ENCODE assay signal across 25 cellular contexts in the genomic region with DNA sequence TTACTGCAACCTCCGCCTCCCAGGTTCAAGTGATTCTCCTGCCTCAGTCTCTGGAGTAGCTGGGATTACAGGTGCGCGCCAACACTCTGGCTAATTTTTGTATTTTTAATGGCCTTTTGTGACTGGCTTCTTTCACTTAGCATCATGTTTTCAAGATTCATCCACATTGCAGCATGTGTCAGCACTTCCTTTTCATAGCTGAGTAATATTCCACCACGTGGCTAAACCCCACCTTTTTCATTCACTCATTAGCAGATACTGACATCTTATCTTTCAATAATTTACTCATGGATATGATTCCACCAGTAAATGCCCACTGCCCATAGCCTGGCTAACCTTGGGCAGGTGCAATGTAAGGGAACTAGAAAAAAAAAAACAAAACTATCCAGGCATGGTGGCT. TPM values are rescaled to one million over a fixed set of nuclear protein-coding genes. Genes with fewer than 3 reads are reported as not detected.
DNase-seq lines count a peak whose midpoint lies in the region; ATAC-seq, FAIRE-seq and TF ChIP-seq lines count a peak whose summit lies in the region.
"Had no signal": no experiment of that assay in that cellular context is flagged by ENCODE, and none has a peak within 500 bp of the region (broad histone marks: within the 10 kb centered on the region; RNA-seq: fewer than 3 reads in every experiment).

No MANE protein-coding gene starts in this region.

- no peak overlapping the region for H2AFZ ChIP-seq in HepG2 (ENCODE audit: low read length)
- H2AFZ ChIP-seq: GM23338 had no signal

- no peaks in the 10 kb centered on the region for H3K36me3 ChIP-seq in HepG2 (replicated peaks in 1 of 2; ENCODE audit: control insufficient read depth in 1 of 2, insufficient read depth in 2 of 2, low read length in 2 of 2)
- no peaks in the 10 kb centered on the region for H3K36me3 ChIP-seq in right lobe of liver
- no peaks in the 10 kb centered on the region for H3K36me3 ChIP-seq in Caco-2 (ENCODE audit: control insufficient read depth, insufficient read depth, low read length)
- peaks cover 100% of the 10 kb centered on the region for H3K36me3 ChIP-seq in neutrophil
- H3K36me3 ChIP-seq: BE2C had no signal

- H3K79me2 ChIP-seq in HepG2 (ENCODE audit: insufficient read depth, low read length) = no peaks in the 10 kb centered on the region

- no peaks in the 10 kb centered on the region for H3K36me3 Mint-ChIP-seq in Caco-2 (ENCODE audit: insufficient read depth, unreplicated experiment)
- H3K36me3 Mint-ChIP-seq in activated T-helper 17 cell treated with anti-CD3 and anti-CD28 coated beads, Interleukin-2, amount 50 U/mL, for 72 hours (ENCODE audit: low read depth) = no peaks in the 10 kb centered on the region
- H3K36me3 Mint-ChIP-seq: CD4-positive, alpha-beta memory T cell had no signal

- no peaks in the 10 kb centered on the region for H4K20me1 ChIP-seq in HepG2 (ENCODE audit: insufficient read depth, low read length)
- H4K20me1 ChIP-seq: BLaER1 treated with 17β-estradiol and CSF1 and Interleukin-3, amounts not matched to agents 10 nM and 100 nM had no signal

- CTCF ChIA-PET in HepG2 (lab: Yijun Ruan, JAX; ENCODE audit: low intra/inter-chr PET ratio, low total read pairs) (no interaction called here), Caco-2 (lab: Charles Lee) (interaction anchor here (2.4 kb wide), 1 partner anchor 32 kb away, joined by 10 read pairs; a partner anchor contains a TSS)

- no peak overlapping the region for H3K4me3 ChIP-seq in HepG2 (replicated peaks in 1 of 3; ENCODE audit: insufficient read depth in 1 of 3, low read depth in 2 of 3, low read length in 3 of 3)
- H3K4me3 ChIP-seq in right lobe of liver = no peak overlapping the region
- no peak overlapping the region for H3K4me3 ChIP-seq in Caco-2 (ENCODE audit: low read depth, low read length)
- peak overlapping the region; percentile 84 to 96 for H3K4me3 ChIP-seq in neutrophil (ENCODE audit: low read depth in 1 of 2, low read length in 1 of 2)
- H3K4me3 ChIP-seq: GM23338 had no signal

- peaks cover 0 to 2% of the 10 kb centered on the region in 2 experiments; a peak in 1 of 5 replicates for H3K27me3 ChIP-seq in HepG2 (ENCODE audit: control insufficient read depth in 1 of 2, insufficient read depth in 2 of 2, low read length in 2 of 2)
- no peaks in the 10 kb centered on the region for H3K27me3 ChIP-seq in right lobe of liver
- no peaks in the 10 kb centered on the region for H3K27me3 ChIP-seq in Caco-2 (replicated peaks; ENCODE audit: control insufficient read depth, insufficient read depth, low read length)
- H3K27me3 ChIP-seq in neutrophil = no peaks in the 10 kb centered on the region

- no peak for FAIRE-seq in HepG2 (lab: Jason Lieb, UNC)
- FAIRE-seq: A204.1, D721Med, GM12891, GM18507 had no signal

- POLR2A ChIA-PET in HepG2 (lab: Yijun Ruan, JAX) (no interaction called here), Caco-2 (lab: Charles Lee) (no interaction called here)

- BruUV-seq in HepG2 (replicated peaks; lab: Mats Ljungman, UMichigan) (no TSS peak), Caco-2 (replicated peaks; lab: Mats Ljungman, UMichigan) (no TSS peak)

- no peaks in the 10 kb centered on the region for H3K9me3 ChIP-seq in HepG2 (ENCODE audit: low read length)
- H3K9me3 ChIP-seq in right lobe of liver = no peaks in the 10 kb centered on the region
- H3K9me3 ChIP-seq in Caco-2 = peaks cover 8% of the 10 kb centered on the region; the same call in 1 of the 2 replicates
- peaks cover 12% of the 10 kb centered on the region for H3K9me3 ChIP-seq in neutrophil
- H3K9me3 ChIP-seq: BE2C had no signal

- WGBS in HepG2 (ENCODE audit: low lambda C conversion rate) = 81% methylated on average over 4 of the region's 4 CpGs
- 75% methylated on average over 4 of the region's 4 CpGs for WGBS in right lobe of liver (ENCODE audit: insufficient coverage, low coverage, low lambda C conversion rate, missing lambda C conversion rate)

- no peak overlapping the region for H3K4me2 ChIP-seq in HepG2 (ENCODE audit: low read depth, low read length)
- H3K4me2 ChIP-seq: GM23338 had no signal

- no peak for TF ChIP-seq POLR2A in HepG2 (IDR thresholded peaks at IDR 0.05; ENCODE audit: insufficient read depth in 1 of 2, low read depth in 2 of 2, low read length in 2 of 2)
- TF ChIP-seq POLR2A in right lobe of liver (IDR thresholded peaks at IDR 0.05) = no peak

- peaks cover 23% of the 10 kb centered on the region for H3K4me1 Mint-ChIP-seq in Caco-2 (ENCODE audit: low read depth, unreplicated experiment)
- H3K4me1 Mint-ChIP-seq in activated T-helper 17 cell treated with anti-CD3 and anti-CD28 coated beads, Interleukin-2, amount 50 U/mL, for 72 hours = peaks cover 13% of the 10 kb centered on the region
- H3K4me1 Mint-ChIP-seq: GM23338 had no signal

- in situ Hi-C loops in HepG2 (cut with HindIII; ENCODE audit: extremely low pct_ligation_motif_present, low pct_unique_long_range_greater_than_20kb) = no loop called here

- H3K9ac ChIP-seq in HepG2 (ENCODE audit: insufficient read depth, low read depth, low read length) = no peak overlapping the region

- no peak for ATAC-seq in HepG2
- ATAC-seq in right lobe of liver = no peak
- ATAC-seq in activated T-helper 17 cell treated with anti-CD3 and anti-CD28 coated beads, Interleukin-2, amount 50 U/mL, for 72 hours (replicated peaks) = no peak
- ATAC-seq in HG03025 (IDR thresholded peaks at IDR 0.05; ENCODE audit: low FRiP score, unreplicated experiment) = no peak
- ATAC-seq: GM23338 had no signal

- H3K27ac ChIP-seq in HepG2 (ENCODE audit: extremely low read length, insufficient read depth, low read length) = no peak overlapping the region
- no peak overlapping the region for H3K27ac ChIP-seq in right lobe of liver
- peak overlapping the region; percentile 100 for H3K27ac ChIP-seq in neutrophil
- H3K27ac ChIP-seq: 22Rv1 had no signal

- peak overlapping the region; percentile 92 for H3K27ac Mint-ChIP-seq in Caco-2 (ENCODE audit: unreplicated experiment)
- H3K27ac Mint-ChIP-seq in activated T-helper 17 cell treated with anti-CD3 and anti-CD28 coated beads, Interleukin-2, amount 50 U/mL, for 72 hours = peak overlapping the region; percentile 31
- H3K27ac Mint-ChIP-seq: CD4-positive, alpha-beta memory T cell; GM23338; H9 had no signal

- H3K9me3 Mint-ChIP-seq in Caco-2 (ENCODE audit: unreplicated experiment) = peaks cover 9% of the 10 kb centered on the region
- H3K9me3 Mint-ChIP-seq in activated T-helper 17 cell treated with anti-CD3 and anti-CD28 coated beads, Interleukin-2, amount 50 U/mL, for 72 hours = no peaks in the 10 kb centered on the region
- H3K9me3 Mint-ChIP-seq: H9 had no signal

- H3K4me3 Mint-ChIP-seq in Caco-2 (ENCODE audit: unreplicated experiment) = no peak overlapping the region
- H3K4me3 Mint-ChIP-seq in activated T-helper 17 cell treated with anti-CD3 and anti-CD28 coated beads, Interleukin-2, amount 50 U/mL, for 72 hours = no peak overlapping the region
- H3K4me3 Mint-ChIP-seq: CD4-positive, alpha-beta memory T cell; GM23338; H9 had no signal

- no peak for DNase-seq in HepG2 (ENCODE audit: low spot score)
- no peak for DNase-seq in right lobe of liver
- no peak for DNase-seq in Caco-2
- DNase-seq in GF-D8 (lab: John Stamatoyannopoulos, UW) = no peak
- no peak for DNase-seq in HCEC 1CT
- DNase-seq: ACHN; AML-193; BE2C; CD4-positive, alpha-beta memory T cell; COR-L47; DMS 273 treated with DMSO at 0.1 percent for 48 hours; DMS79; EL; GDM1; H9 had no signal

- H3K4me1 ChIP-seq in HepG2 (ENCODE audit: insufficient read depth, low read length) (peaks cover 57% of the 10 kb centered on the region), right lobe of liver (peaks cover 0 to 9% (median 2%) of the 10 kb centered on the region in 4 donors), Caco-2 (peaks cover 10% of the 10 kb centered on the region; the same call in 1 of the 2 replicates), neutrophil (ENCODE audit: control insufficient read depth in 1 of 2, insufficient read depth in 1 of 2, low read depth in 1 of 2, low read length in 1 of 2) (peaks cover 98% of the 10 kb centered on the region in 2 experiments)
- H3K4me1 ChIP-seq: BE2C had no signal

- intact Hi-C loops in HepG2 (cut with micrococcal nuclease; ENCODE audit: unreplicated experiment) = no loop called here
- intact Hi-C loops in right lobe of liver (cut with DNase I) = no loop called here
- intact Hi-C loops in Caco-2 (cut with micrococcal nuclease; ENCODE audit: unreplicated experiment) = no loop called here

- TF ChIP-seq EP300 in HepG2 (IDR thresholded peaks at IDR 0.05; ENCODE audit: low read depth in 2 of 2, low read length in 2 of 2) (no peak), HepG2 (CRISPR knock-in tag; IDR thresholded peaks at IDR 0.05; ENCODE audit: borderline replicate concordance) (no peak)

- TF ChIP-seq RAD21 in HepG2 (CRISPR knock-in tag; IDR thresholded peaks at IDR 0.05) = no peak

- no peak for TF ChIP-seq CTCF in HepG2 (CRISPR knock-in tag; IDR thresholded peaks at IDR 0.05)
- no peak for TF ChIP-seq CTCF in right lobe of liver (IDR thresholded peaks at IDR 0.05)
- no peak for TF ChIP-seq CTCF in Caco-2 (IDR thresholded peaks at IDR 0.05; ENCODE audit: insufficient read depth in 1 of 2, low read depth in 1 of 2, low read length in 1 of 2, severe bottlenecking in 1 of 2, unreplicated experiment in 1 of 2)
- no peak for TF ChIP-seq CTCF in neutrophil (IDR thresholded peaks at IDR 0.05)

- H3K27me3 Mint-ChIP-seq in Caco-2 (ENCODE audit: insufficient read depth, unreplicated experiment) = peaks cover 3% of the 10 kb centered on the region
- peaks cover 24% of the 10 kb centered on the region for H3K27me3 Mint-ChIP-seq in activated T-helper 17 cell treated with anti-CD3 and anti-CD28 coated beads, Interleukin-2, amount 50 U/mL, for 72 hours

RNA-seq across cellular contexts. Expression of a gene that starts 6.9 kb away (rescaled TPM):
- total RNA-seq in HepG2 (2016; rRNA removed; fragmentation: Illumina TruSeq; extraction: Trizol) (0.07 TPM in 1 of 2 replicates, not detected in the other), right lobe of liver (10 to 100 TPM in 1 of 6 experiments, 1 to 10 TPM in 5; 3.3 to 19.8 (median 5.9) TPM), Caco-2 (2022) (0.48 and 1.3 TPM in 2 replicates)
- 0.71 TPM in 1 of 2 replicates, not detected in the other for total RNA-seq in HepG2 (2016; cell fraction: cytosol; rRNA removed; fragmentation: Illumina TruSeq; extraction: Trizol; ENCODE audit: low read depth)
- 0.15 TPM in 1 of 2 replicates, not detected in the other for total RNA-seq in HepG2 (2016; cell fraction: insoluble cytoplasmic fraction; rRNA removed; fragmentation: Illumina TruSeq; extraction: Trizol)
- total RNA-seq in HepG2 (2016; cell fraction: membrane; rRNA removed; fragmentation: Illumina TruSeq; extraction: Trizol) = 0.07 TPM in 1 of 2 replicates, not detected in the other
- total RNA-seq in HepG2 (2016; cell fraction: nucleus; rRNA removed; fragmentation: Illumina TruSeq; extraction: Trizol) = not detected in 2 replicates
- 1.6 and 3.9 TPM in 2 replicates for polyA plus RNA-seq in HepG2 (2011; rRNA removed)
- polyA plus RNA-seq in HepG2 (2011; cell fraction: cytosol; rRNA removed) = 0.85 and 2.3 TPM in 2 replicates
- 0.59 and 1.6 TPM in 2 replicates for polyA plus RNA-seq in HepG2 (2011; cell fraction: nucleus; rRNA removed)
- polyA plus RNA-seq in HepG2 (2012) = 4.2 and 10.7 TPM in 2 replicates
- polyA plus RNA-seq in HepG2 (2016; cell fraction: cytosol; fragmentation: Illumina TruSeq; extraction: Trizol; ENCODE audit: low read depth) = not detected in 2 replicates
- polyA plus RNA-seq in HepG2 (2016; cell fraction: insoluble cytoplasmic fraction; fragmentation: Illumina TruSeq; extraction: Trizol; ENCODE audit: low read depth) = 0.44 TPM in 1 of 2 replicates, not detected in the other
- polyA plus RNA-seq in HepG2 (2016; cell fraction: membrane; fragmentation: Illumina TruSeq; extraction: Trizol; ENCODE audit: low read depth) = 0.09 TPM in 1 of 2 replicates, not detected in the other
- polyA plus RNA-seq in HepG2 (2016; cell fraction: nucleus; fragmentation: Illumina TruSeq; extraction: Trizol; ENCODE audit: insufficient read depth, low read depth) = 0.45 and 1.1 TPM in 2 replicates
- polyA minus RNA-seq in HepG2 (2011; rRNA and poly(A)+ RNA removed; ENCODE audit: low replicate concordance) = 2.5 and 3.0 TPM in 2 replicates
- polyA minus RNA-seq in HepG2 (2011; cell fraction: cytosol; rRNA and poly(A)+ RNA removed) = 1.8 and 2.6 TPM in 2 replicates
- polyA minus RNA-seq in HepG2 (2011; cell fraction: nucleus; rRNA and poly(A)+ RNA removed) = 0.39 and 0.75 TPM in 2 replicates
- 1 to 10 TPM in 1 of 2 donors, under 1 TPM in 1; 0.85 to 2.4 TPM for total RNA-seq in activated T-helper 17 cell treated with anti-CD3 and anti-CD28 coated beads, Interleukin-2, amount 50 U/mL, for 72 hours
- total RNA-seq: GM23338 had no signal
- polyA plus RNA-seq: CD4-positive, alpha-beta memory T cell had no signal

RNA-seq across cellular contexts. Expression of a gene that starts 15.5 kb away (rescaled TPM):
- 0.09 TPM in 1 of 2 replicates, not detected in the other for total RNA-seq in HepG2 (2016; rRNA removed; fragmentation: Illumina TruSeq; extraction: Trizol)
- not detected in 2 replicates for total RNA-seq in HepG2 (2016; cell fraction: cytosol; rRNA removed; fragmentation: Illumina TruSeq; extraction: Trizol; ENCODE audit: low read depth)
- total RNA-seq in HepG2 (2016; cell fraction: insoluble cytoplasmic fraction; rRNA removed; fragmentation: Illumina TruSeq; extraction: Trizol) = not detected in 2 replicates
- 0.07 TPM in 1 of 2 replicates, not detected in the other for total RNA-seq in HepG2 (2016; cell fraction: membrane; rRNA removed; fragmentation: Illumina TruSeq; extraction: Trizol)
- total RNA-seq in HepG2 (2016; cell fraction: nucleus; rRNA removed; fragmentation: Illumina TruSeq; extraction: Trizol) = not detected in 2 replicates
- polyA plus RNA-seq in HepG2 (2011; rRNA removed) = 0.24 and 0.26 TPM in 2 replicates
- 0.18 and 0.28 TPM in 2 replicates for polyA plus RNA-seq in HepG2 (2011; cell fraction: cytosol; rRNA removed)
- polyA plus RNA-seq in HepG2 (2011; cell fraction: nucleus; rRNA removed) = 0.50 and 0.66 TPM in 2 replicates
- polyA plus RNA-seq in HepG2 (2012) = 0.20 and 0.30 TPM in 2 replicates
- polyA plus RNA-seq in HepG2 (2016; cell fraction: cytosol; fragmentation: Illumina TruSeq; extraction: Trizol; ENCODE audit: low read depth) = not detected in 2 replicates
- polyA plus RNA-seq in HepG2 (2016; cell fraction: insoluble cytoplasmic fraction; fragmentation: Illumina TruSeq; extraction: Trizol; ENCODE audit: low read depth) = not detected in 2 replicates
- not detected in 2 replicates for polyA plus RNA-seq in HepG2 (2016; cell fraction: membrane; fragmentation: Illumina TruSeq; extraction: Trizol; ENCODE audit: low read depth)
- polyA plus RNA-seq in HepG2 (2016; cell fraction: nucleus; fragmentation: Illumina TruSeq; extraction: Trizol; ENCODE audit: insufficient read depth, low read depth) = not detected in 2 replicates
- polyA minus RNA-seq in HepG2 (2011; rRNA and poly(A)+ RNA removed; ENCODE audit: low replicate concordance) = 0.48 and 6.7 TPM in 2 replicates
- polyA minus RNA-seq in HepG2 (2011; cell fraction: cytosol; rRNA and poly(A)+ RNA removed) = 0.10 and 0.18 TPM in 2 replicates
- 0.25 TPM in 1 of 2 replicates, not detected in the other for polyA minus RNA-seq in HepG2 (2011; cell fraction: nucleus; rRNA and poly(A)+ RNA removed)
- total RNA-seq in right lobe of liver = 1 to 10 TPM; 1.1 to 6.6 (median 3.7) TPM
- total RNA-seq in Caco-2 (2022) = not detected in 2 replicates
- under 1 TPM; 0.13 to 0.19 TPM for total RNA-seq in activated T-helper 17 cell treated with anti-CD3 and anti-CD28 coated beads, Interleukin-2, amount 50 U/mL, for 72 hours
- total RNA-seq: H9 had no signal
- polyA plus RNA-seq: GM23338 had no signal

RNA-seq across cellular contexts. Expression of a gene that starts 32.6 kb away (rescaled TPM):
- total RNA-seq in HepG2 (2016; rRNA removed; fragmentation: Illumina TruSeq; extraction: Trizol) = 8.0 and 12.0 TPM in 2 replicates
- total RNA-seq in HepG2 (2016; cell fraction: cytosol; rRNA removed; fragmentation: Illumina TruSeq; extraction: Trizol; ENCODE audit: low read depth) = 11.3 and 11.4 TPM in 2 replicates
- 6.8 and 12.8 TPM in 2 replicates for total RNA-seq in HepG2 (2016; cell fraction: insoluble cytoplasmic fraction; rRNA removed; fragmentation: Illumina TruSeq; extraction: Trizol)
- total RNA-seq in HepG2 (2016; cell fraction: membrane; rRNA removed; fragmentation: Illumina TruSeq; extraction: Trizol) = 8.6 and 9.9 TPM in 2 replicates
- total RNA-seq in HepG2 (2016; cell fraction: nucleus; rRNA removed; fragmentation: Illumina TruSeq; extraction: Trizol) = 12.8 and 13.1 TPM in 2 replicates
- polyA plus RNA-seq in HepG2 (2011; rRNA removed) = 9.2 and 12.5 TPM in 2 replicates
- polyA plus RNA-seq in HepG2 (2011; cell fraction: cytosol; rRNA removed) = 4.0 and 5.9 TPM in 2 replicates
- polyA plus RNA-seq in HepG2 (2011; cell fraction: nucleus; rRNA removed) = 50.6 and 52.9 TPM in 2 replicates
- 6.5 and 9.0 TPM in 2 replicates for polyA plus RNA-seq in HepG2 (2012)
- polyA plus RNA-seq in HepG2 (2016; cell fraction: cytosol; fragmentation: Illumina TruSeq; extraction: Trizol; ENCODE audit: low read depth) = 2.1 and 2.4 TPM in 2 replicates
- 6.9 and 11.0 TPM in 2 replicates for polyA plus RNA-seq in HepG2 (2016; cell fraction: insoluble cytoplasmic fraction; fragmentation: Illumina TruSeq; extraction: Trizol; ENCODE audit: low read depth)
- polyA plus RNA-seq in HepG2 (2016; cell fraction: membrane; fragmentation: Illumina TruSeq; extraction: Trizol; ENCODE audit: low read depth) = 3.7 and 4.3 TPM in 2 replicates
- 28.7 and 30.5 TPM in 2 replicates for polyA plus RNA-seq in HepG2 (2016; cell fraction: nucleus; fragmentation: Illumina TruSeq; extraction: Trizol; ENCODE audit: insufficient read depth, low read depth)
- polyA minus RNA-seq in HepG2 (2011; rRNA and poly(A)+ RNA removed; ENCODE audit: low replicate concordance) = 18.8 and 19.4 TPM in 2 replicates
- polyA minus RNA-seq in HepG2 (2011; cell fraction: cytosol; rRNA and poly(A)+ RNA removed) = 3.9 and 7.7 TPM in 2 replicates
- 16.0 and 18.4 TPM in 2 replicates for polyA minus RNA-seq in HepG2 (2011; cell fraction: nucleus; rRNA and poly(A)+ RNA removed)
- total RNA-seq in right lobe of liver = 10 to 100 TPM in 1 of 6 experiments, 1 to 10 TPM in 5; 5.2 to 11.9 (median 8.7) TPM
- 28.7 TPM in 2 replicates for total RNA-seq in Caco-2 (2022)
- 10 to 100 TPM; 16.2 to 19.4 TPM for total RNA-seq in activated T-helper 17 cell treated with anti-CD3 and anti-CD28 coated beads, Interleukin-2, amount 50 U/mL, for 72 hours

RNA-seq across cellular contexts. Expression of a gene that starts 41.8 kb away (rescaled TPM):
- total RNA-seq in HepG2 (2016; rRNA removed; fragmentation: Illumina TruSeq; extraction: Trizol) = 1.00 and 1.9 TPM in 2 replicates
- total RNA-seq in HepG2 (2016; cell fraction: cytosol; rRNA removed; fragmentation: Illumina TruSeq; extraction: Trizol; ENCODE audit: low read depth) = 0.81 and 1.1 TPM in 2 replicates
- 1.1 and 1.8 TPM in 2 replicates for total RNA-seq in HepG2 (2016; cell fraction: insoluble cytoplasmic fraction; rRNA removed; fragmentation: Illumina TruSeq; extraction: Trizol)
- 1.0 and 1.2 TPM in 2 replicates for total RNA-seq in HepG2 (2016; cell fraction: membrane; rRNA removed; fragmentation: Illumina TruSeq; extraction: Trizol)
- total RNA-seq in HepG2 (2016; cell fraction: nucleus; rRNA removed; fragmentation: Illumina TruSeq; extraction: Trizol) = 0.78 and 1.0 TPM in 2 replicates
- 0.88 and 1.3 TPM in 2 replicates for polyA plus RNA-seq in HepG2 (2011; rRNA removed)
- polyA plus RNA-seq in HepG2 (2011; cell fraction: cytosol; rRNA removed) = 0.60 and 0.93 TPM in 2 replicates
- 5.3 and 5.5 TPM in 2 replicates for polyA plus RNA-seq in HepG2 (2011; cell fraction: nucleus; rRNA removed)
- 2.8 and 3.1 TPM in 2 replicates for polyA plus RNA-seq in HepG2 (2012)
- 2.2 and 2.5 TPM in 2 replicates for polyA plus RNA-seq in HepG2 (2016; cell fraction: cytosol; fragmentation: Illumina TruSeq; extraction: Trizol; ENCODE audit: low read depth)
- 1.8 and 2.4 TPM in 2 replicates for polyA plus RNA-seq in HepG2 (2016; cell fraction: insoluble cytoplasmic fraction; fragmentation: Illumina TruSeq; extraction: Trizol; ENCODE audit: low read depth)
- polyA plus RNA-seq in HepG2 (2016; cell fraction: membrane; fragmentation: Illumina TruSeq; extraction: Trizol; ENCODE audit: low read depth) = 1.7 and 2.2 TPM in 2 replicates
- polyA plus RNA-seq in HepG2 (2016; cell fraction: nucleus; fragmentation: Illumina TruSeq; extraction: Trizol; ENCODE audit: insufficient read depth, low read depth) = 4.5 and 6.9 TPM in 2 replicates
- 0.35 and 1.3 TPM in 2 replicates for polyA minus RNA-seq in HepG2 (2011; rRNA and poly(A)+ RNA removed; ENCODE audit: low replicate concordance)
- 1.2 and 1.5 TPM in 2 replicates for polyA minus RNA-seq in HepG2 (2011; cell fraction: cytosol; rRNA and poly(A)+ RNA removed)
- polyA minus RNA-seq in HepG2 (2011; cell fraction: nucleus; rRNA and poly(A)+ RNA removed) = 0.99 and 1.4 TPM in 2 replicates
- total RNA-seq in right lobe of liver = 1 to 10 TPM; 2.2 to 5.8 (median 4.4) TPM
- total RNA-seq in Caco-2 (2022) = 10.1 and 10.4 TPM in 2 replicates
- total RNA-seq in activated T-helper 17 cell treated with anti-CD3 and anti-CD28 coated beads, Interleukin-2, amount 50 U/mL, for 72 hours = 10 to 100 TPM; 12.9 to 21.6 TPM

Comparison
In these comparisons a context has a peak if more than half of its experiments do, and no peak if none do; other contexts are left out.
1. H3K4me3 ChIP-seq: peak in neutrophil (2 of 2); none in HepG2 (0 of 3), right lobe of liver (0 of 3) and Caco-2 (single experiment).